In the genomic region with DNA sequence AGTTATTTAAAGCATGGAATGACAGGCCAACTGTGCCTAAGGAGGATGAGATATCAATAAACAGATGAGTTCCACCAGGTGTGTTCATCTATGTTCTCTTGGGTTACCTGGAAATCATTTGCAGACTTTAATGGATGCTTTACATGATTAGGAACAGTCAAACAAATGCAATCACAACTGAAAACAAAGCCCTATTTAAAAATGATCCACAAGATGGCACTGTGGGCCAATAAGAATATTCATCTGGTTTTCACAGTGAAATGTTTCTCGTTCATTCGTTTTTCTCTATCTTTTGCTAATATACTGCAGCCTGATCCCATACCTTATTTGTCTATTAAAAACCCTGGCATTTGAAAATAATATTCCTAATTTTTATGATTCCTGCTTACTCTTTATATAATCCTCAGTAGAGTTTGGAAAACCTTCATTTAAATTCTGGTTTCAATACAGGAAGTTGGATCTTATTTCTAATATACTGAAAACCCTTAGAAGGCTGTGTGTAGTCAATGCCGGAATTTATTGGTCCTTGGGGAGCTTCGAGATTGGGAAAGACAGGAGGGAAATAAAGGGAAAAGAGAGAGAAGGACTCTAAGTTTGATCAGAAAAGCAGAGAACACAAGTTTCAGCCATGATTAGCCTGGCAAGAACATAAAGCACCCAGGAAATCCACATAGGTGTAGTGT, we compare ENCODE assay signal across 9 cellular contexts.
DNase-seq lines count a peak whose midpoint lies in the region; ATAC-seq and TF ChIP-seq lines count a peak whose summit lies in the region.
"Had no signal": no experiment of that assay in that cellular context is flagged by ENCODE, and none has a peak within 500 bp of the region (broad histone marks: within the 10 kb centered on the region; RNA-seq: fewer than 3 reads in every experiment).

No MANE protein-coding gene starts in this region.

- no peak overlapping the region for H3K4me3 Mint-ChIP-seq in activated CD4-positive, alpha-beta memory T cell treated with anti-CD3 and anti-CD28 coated beads for 36 hours
- H3K4me3 Mint-ChIP-seq: IgD-negative memory B cell had no signal

- intact Hi-C loops in mammary epithelial cell (cut with micrococcal nuclease) = loop anchor here (1.0 to 5.0 kb wide), 4 partner anchors 153 to 1182 kb away; no protein-coding TSS in a partner anchor
- intact Hi-C loops in activated CD4-positive, alpha-beta memory T cell treated with anti-CD3 and anti-CD28 coated beads for 36 hours (cut with micrococcal nuclease) = loop anchor here (1.0 kb wide), 1 partner anchor 1034 kb away; no protein-coding TSS in a partner anchor

- H3K4me2 ChIP-seq in mammary epithelial cell (ENCODE audit: insufficient read depth, low read depth, low read length) = no peak overlapping the region

- POLR2A ChIA-PET in activated CD4-positive, alpha-beta memory T cell treated with anti-CD3 and anti-CD28 coated beads for 36 hours (lab: Charles Lee) = no interaction called here

- H3K79me2 ChIP-seq in mammary epithelial cell (ENCODE audit: insufficient read depth, low read length) = no peaks in the 10 kb centered on the region

- no peak overlapping the region for H3K27ac ChIP-seq in mammary epithelial cell (ENCODE audit: insufficient read depth, low read depth, low read length)

- BruUV-seq in mammary epithelial cell (replicated peaks; lab: Mats Ljungman, UMichigan) = no TSS peak

- 13% methylated on average over 3 of the region's 4 CpGs for WGBS in mammary epithelial cell (ENCODE audit: low coverage, missing lambda C conversion rate)

- no peak overlapping the region for H3K27ac Mint-ChIP-seq in activated CD4-positive, alpha-beta memory T cell treated with anti-CD3 and anti-CD28 coated beads for 36 hours
- H3K27ac Mint-ChIP-seq: IgD-negative memory B cell had no signal

- H4K20me1 ChIP-seq in mammary epithelial cell (ENCODE audit: insufficient read depth, low read length) = no peaks in the 10 kb centered on the region

- DNase-seq in AG10803 (ENCODE audit: low read depth) = peak; percentile 40
- peak; percentile 9 for DNase-seq in NCI-H2227 treated with DMSO at 0.1 percent for 48 hours (lab: John Stamatoyannopoulos, UW)
- no peak for DNase-seq in mammary epithelial cell
- DNase-seq in lung microvascular endothelial cell (ENCODE audit: low read depth in 2 of 2) = peak; percentile 47 to 76
- no peak for DNase-seq in activated CD4-positive, alpha-beta memory T cell treated with anti-CD3 and anti-CD28 coated beads for 36 hours

- peak; percentile 73 for TF ChIP-seq CTCF in AG10803 (conservative IDR thresholded peaks at IDR 0.05; ENCODE audit: low read length)
- peak; percentile 29; the same call in 1 of the 2 replicates for TF ChIP-seq CTCF in GM12874 (IDR thresholded peaks at IDR 0.05; ENCODE audit: insufficient read depth, low read depth, low read length)
- peak; percentile 53 to 62 for TF ChIP-seq CTCF in mammary epithelial cell (conservative IDR thresholded peaks at IDR 0.05 in 1 of 2, IDR thresholded peaks at IDR 0.05 in 1 of 2; ENCODE audit: extremely low read depth in 1 of 2, insufficient read depth in 1 of 2, low read depth in 1 of 2, low read length in 2 of 2)

- peaks cover 1% of the 10 kb centered on the region for H3K9me3 Mint-ChIP-seq in activated CD4-positive, alpha-beta memory T cell treated with anti-CD3 and anti-CD28 coated beads for 36 hours

- ATAC-seq in GM21825 (IDR thresholded peaks at IDR 0.05; ENCODE audit: unreplicated experiment) = no peak
- ATAC-seq in HG03139 (IDR thresholded peaks at IDR 0.05; ENCODE audit: unreplicated experiment) = no peak

- no peak overlapping the region for H2AFZ ChIP-seq in mammary epithelial cell (ENCODE audit: low read depth, low read length)

- H3K9me3 ChIP-seq in mammary epithelial cell (replicated peaks; ENCODE audit: insufficient read depth, low read length) = no peaks in the 10 kb centered on the region

- peaks cover 4% of the 10 kb centered on the region for H3K4me1 Mint-ChIP-seq in activated CD4-positive, alpha-beta memory T cell treated with anti-CD3 and anti-CD28 coated beads for 36 hours (ENCODE audit: low read depth)

- no peak overlapping the region for H3K4me3 ChIP-seq in AG10803 (ENCODE audit: low read length)
- no peak overlapping the region for H3K4me3 ChIP-seq in mammary epithelial cell (replicated peaks in 1 of 3; ENCODE audit: insufficient read depth in 1 of 3, low read depth in 2 of 3, low read length in 3 of 3)

- H3K27me3 ChIP-seq in mammary epithelial cell (ENCODE audit: insufficient read depth, low read length) = no peaks in the 10 kb centered on the region

- peaks cover 9% of the 10 kb centered on the region for H3K27me3 Mint-ChIP-seq in activated CD4-positive, alpha-beta memory T cell treated with anti-CD3 and anti-CD28 coated beads for 36 hours

- no peaks in the 10 kb centered on the region for H3K36me3 Mint-ChIP-seq in activated CD4-positive, alpha-beta memory T cell treated with anti-CD3 and anti-CD28 coated beads for 36 hours

- H3K36me3 ChIP-seq in mammary epithelial cell (ENCODE audit: insufficient read depth, low read length) = no peaks in the 10 kb centered on the region

- in situ Hi-C loops in mammary epithelial cell (cut with MboI; ENCODE audit: low sequenced_read_pairs in 2 of 2) = loop anchor here (10.0 to 25.0 kb wide), 5 partner anchors 145 to 1172 kb away; no protein-coding TSS in a partner anchor

- dilution Hi-C loops in mammary epithelial cell (cut with HindIII; ENCODE audit: low sequenced_read_pairs) = no loop called here

- no peak overlapping the region for H3K9ac ChIP-seq in mammary epithelial cell (ENCODE audit: insufficient read depth, low read length)

- CTCF ChIA-PET in mammary epithelial cell (lab: Charles Lee; ENCODE audit: low non-redundant PET) = no interaction called here
- CTCF ChIA-PET in activated CD4-positive, alpha-beta memory T cell treated with anti-CD3 and anti-CD28 coated beads for 36 hours (lab: Charles Lee) = interaction anchor here (1.0 to 2.8 kb wide), 7 partner anchors 9 to 1182 kb away, joined by 3 to 11 read pairs (median 4); no protein-coding TSS in a partner anchor

- no peaks in the 10 kb centered on the region for H3K4me1 ChIP-seq in mammary epithelial cell (ENCODE audit: insufficient read depth, low read length)

Comparison
In these comparisons a context has a peak if more than half of its experiments do, and no peak if none do; other contexts are left out.
1. DNase-seq: peak in AG10803 (single experiment), NCI-H2227 treated with DMSO at 0.1 percent for 48 hours (single experiment) and lung microvascular endothelial cell (2 of 2); none in mammary epithelial cell (single experiment) and activated CD4-positive, alpha-beta memory T cell treated with anti-CD3 and anti-CD28 coated beads for 36 hours (single experiment).
2. Peak in every context shown above with its lines, with median percentiles within 50 percentile points of each other: CTCF ChIP-seq.